ENCODE assay signal across 9 cellular contexts in genomic region chr7:130893441-130893894, GRCh38.
DNase-seq lines count a peak whose midpoint lies in the region; ATAC-seq and TF ChIP-seq lines count a peak whose summit lies in the region.
"Had no signal": no experiment of that assay in that cellular context is flagged by ENCODE, and none has a peak within 500 bp of the region (broad histone marks: within the 10 kb centered on the region; RNA-seq: fewer than 3 reads in every experiment).

No MANE protein-coding gene starts in this region.

- H3K9me3 Mint-ChIP-seq in CD4-positive, CD25-positive, alpha-beta regulatory T cell, result peaks cover 0 to 4% (median 0%) of the 10 kb centered on the region in 7 donors

- H3K4me3 Mint-ChIP-seq in CD4-positive, CD25-positive, alpha-beta regulatory T cell, result peak overlapping the region in 3 of 4 donors; percentile 30 to 77 (median 55)

- peaks cover 20 to 74% (median 64%) of the 10 kb centered on the region in 4 donors for H3K4me1 Mint-ChIP-seq in CD4-positive, CD25-positive, alpha-beta regulatory T cell

- DNase-seq in CD4-positive, CD25-positive, alpha-beta regulatory T cell, result peak in 1 of 3 donors; percentile 51
- DNase-seq in SK-N-MC (ENCODE audit: low read depth, low spot score), result no peak
- no peak for DNase-seq in esophagus muscularis mucosa (ENCODE audit: extremely low spot score)
- DNase-seq in omental fat pad (ENCODE audit: low spot score), result no peak
- DNase-seq in NCI-H2081 (lab: John Stamatoyannopoulos, UW), result no peak
- DNase-seq: small intestine had no signal

- H3K36me3 ChIP-seq in CD4-positive, CD25-positive, alpha-beta regulatory T cell (ENCODE audit: control insufficient read depth, insufficient read depth, low read length), result peaks cover 72% of the 10 kb centered on the region
- H3K36me3 ChIP-seq in SK-N-MC (ENCODE audit: insufficient read depth, low read length), result peaks cover 81% of the 10 kb centered on the region
- H3K36me3 ChIP-seq in esophagus muscularis mucosa, result peaks cover 8 to 61% (median 29%) of the 10 kb centered on the region in 4 donors

- no peak for TF ChIP-seq POLR2A in esophagus muscularis mucosa (IDR thresholded peaks at IDR 0.05; ENCODE audit: low read depth)

- peak overlapping the region; percentile 34 for H3K4me3 ChIP-seq in CD4-positive, CD25-positive, alpha-beta regulatory T cell (ENCODE audit: low read depth, low read length)
- H3K4me3 ChIP-seq in SK-N-MC (no peak overlapping the region), esophagus muscularis mucosa (no peak overlapping the region)

- no peak overlapping the region for H3K9ac ChIP-seq in SK-N-MC (ENCODE audit: insufficient read length)

- intact Hi-C loops in esophagus muscularis mucosa (cut with DNase I), result no loop called here

- H3K9me3 ChIP-seq in CD4-positive, CD25-positive, alpha-beta regulatory T cell (ENCODE audit: control insufficient read depth in 2 of 2, low read length in 2 of 2), result no peaks in the 10 kb centered on the region
- H3K9me3 ChIP-seq in SK-N-MC (ENCODE audit: low read depth, low read length), result no peaks in the 10 kb centered on the region
- H3K9me3 ChIP-seq in esophagus muscularis mucosa, result no peaks in the 10 kb centered on the region

- ATAC-seq in CD4-positive, CD25-positive, alpha-beta regulatory T cell (ENCODE audit: low read depth in 2 of 2), result no peak
- ATAC-seq in omental fat pad (ENCODE audit: low FRiP score) (peak; percentile 33), HG02588 (IDR thresholded peaks at IDR 0.05; ENCODE audit: unreplicated experiment) (no peak), GM19455 (IDR thresholded peaks at IDR 0.05; ENCODE audit: unreplicated experiment) (no peak), GM21423 (IDR thresholded peaks at IDR 0.05; ENCODE audit: unreplicated experiment) (no peak)

- TF ChIP-seq EP300 in esophagus muscularis mucosa (IDR thresholded peaks at IDR 0.05), result no peak

- no peaks in the 10 kb centered on the region for H3K27me3 ChIP-seq in CD4-positive, CD25-positive, alpha-beta regulatory T cell (ENCODE audit: control insufficient read depth, insufficient read depth, low read length)
- no peaks in the 10 kb centered on the region for H3K27me3 ChIP-seq in esophagus muscularis mucosa

- H3K36me3 Mint-ChIP-seq in CD4-positive, CD25-positive, alpha-beta regulatory T cell, result peaks cover 42% of the 10 kb centered on the region

- WGBS in esophagus muscularis mucosa, result 60% methylated on average over 7 of the region's 7 CpGs

- H3K27ac Mint-ChIP-seq in CD4-positive, CD25-positive, alpha-beta regulatory T cell, result peak overlapping the region; percentile 93 to 96 (median 94)

- peaks cover 4% of the 10 kb centered on the region for H3K27me3 Mint-ChIP-seq in CD4-positive, CD25-positive, alpha-beta regulatory T cell

- peak overlapping the region; percentile 83 for H3K27ac ChIP-seq in CD4-positive, CD25-positive, alpha-beta regulatory T cell (ENCODE audit: insufficient read depth, low read length, poor library complexity, severe bottlenecking)
- H3K27ac ChIP-seq in SK-N-MC, result peak overlapping the region; percentile 60
- peak overlapping the region; percentile 66 to 77 (median 73) for H3K27ac ChIP-seq in esophagus muscularis mucosa (replicated peaks in 1 of 4)

- peaks cover 55% of the 10 kb centered on the region for H3K4me1 ChIP-seq in CD4-positive, CD25-positive, alpha-beta regulatory T cell (ENCODE audit: control insufficient read depth, insufficient read depth, low read length, poor library complexity, severe bottlenecking)
- peaks cover 76 to 97% (median 93%) of the 10 kb centered on the region in 4 donors for H3K4me1 ChIP-seq in esophagus muscularis mucosa

- TF ChIP-seq CTCF in esophagus muscularis mucosa (IDR thresholded peaks at IDR 0.05) (no peak), omental fat pad (IDR thresholded peaks at IDR 0.05) (no peak)
